Comparison of ENCODE assay signal across 15 cellular contexts in genomic region chr16:53781023-53781605, GRCh38.
DNase-seq lines count a peak whose midpoint lies in the region; ATAC-seq and TF ChIP-seq lines count a peak whose summit lies in the region.
"Had no signal": no experiment of that assay in that cellular context is flagged by ENCODE, and none has a peak within 500 bp of the region (broad histone marks: within the 10 kb centered on the region; RNA-seq: fewer than 3 reads in every experiment).

No MANE protein-coding gene starts in this region.

- H3K79me2 ChIP-seq in osteoblast (ENCODE audit: insufficient read depth, low read length) = peaks cover 74% of the 10 kb centered on the region

- peak overlapping the region; percentile 17 for H3K4me2 ChIP-seq in osteoblast (ENCODE audit: insufficient read depth, low read length)

- H3K36me3 Mint-ChIP-seq in naive thymus-derived CD4-positive, alpha-beta T cell = peaks cover 0 to 10% (median 4%) of the 10 kb centered on the region in 5 donors
- H3K36me3 Mint-ChIP-seq: activated CD8-positive, alpha-beta memory T cell treated with anti-CD3 and anti-CD28 coated beads, Interleukin-2, amount 10 ng/mL, durations not matched to agents 7 days and 5 days had no signal

- H3K4me3 ChIP-seq in osteoblast (ENCODE audit: insufficient read depth, low read length) = no peak overlapping the region
- no peak overlapping the region for H3K4me3 ChIP-seq in naive thymus-derived CD4-positive, alpha-beta T cell (ENCODE audit: low read length)
- H3K4me3 ChIP-seq: spleen, tibial nerve had no signal

- H4K20me1 ChIP-seq in osteoblast (ENCODE audit: insufficient read depth, low read length) = no peaks in the 10 kb centered on the region

- POLR2A ChIA-PET in naive thymus-derived CD4-positive, alpha-beta T cell (lab: Charles Lee) = no interaction called here

- DNase-seq in NCI-H2196 (lab: John Stamatoyannopoulos, UW; ENCODE audit: unreplicated experiment) = peak; percentile 16
- no peak for DNase-seq in NCI-H2196 treated with DMSO at 0.1 percent for 48 hours (lab: John Stamatoyannopoulos, UW; ENCODE audit: unreplicated experiment)
- peak; percentile 65 for DNase-seq in NCI-H69 (lab: John Stamatoyannopoulos, UW)
- peak; percentile 40 for DNase-seq in epithelial cell of prostate (ENCODE audit: low read depth, low spot score)
- DNase-seq in osteoblast (ENCODE audit: insufficient read length, low spot score, missing footprints) = no peak
- no peak for DNase-seq in NK-92 (lab: John Stamatoyannopoulos, UW; ENCODE audit: unreplicated experiment)
- no peak for DNase-seq in naive thymus-derived CD4-positive, alpha-beta T cell
- DNase-seq: activated CD8-positive, alpha-beta memory T cell treated with anti-CD3 and anti-CD28 coated beads, Interleukin-2, amount 10 ng/mL, durations not matched to agents 7 days and 5 days; activated naive CD4-positive, alpha-beta T cell treated with anti-CD3 and anti-CD28 coated beads, Interleukin-2, amount 10 ng/mL, durations not matched to agents 7 days and 5 days; mesendoderm; NCI-H1436 treated with DMSO at 0.1 percent for 48 hours; spleen had no signal

- no peaks in the 10 kb centered on the region for H3K27me3 Mint-ChIP-seq in naive thymus-derived CD4-positive, alpha-beta T cell
- H3K27me3 Mint-ChIP-seq: activated CD8-positive, alpha-beta memory T cell treated with anti-CD3 and anti-CD28 coated beads, Interleukin-2, amount 10 ng/mL, durations not matched to agents 7 days and 5 days; activated naive CD4-positive, alpha-beta T cell treated with anti-CD3 and anti-CD28 coated beads, Interleukin-2, amount 10 ng/mL, durations not matched to agents 7 days and 5 days; central memory CD8-positive, alpha-beta T cell had no signal

- H3K4me1 Mint-ChIP-seq in naive thymus-derived CD4-positive, alpha-beta T cell = peaks cover 5 to 68% (median 33%) of the 10 kb centered on the region in 7 donors
- H3K4me1 Mint-ChIP-seq: activated CD8-positive, alpha-beta memory T cell treated with anti-CD3 and anti-CD28 coated beads, Interleukin-2, amount 10 ng/mL, durations not matched to agents 7 days and 5 days; activated naive CD4-positive, alpha-beta T cell treated with anti-CD3 and anti-CD28 coated beads, Interleukin-2, amount 10 ng/mL, durations not matched to agents 7 days and 5 days had no signal

- no peak overlapping the region for H3K4me3 Mint-ChIP-seq in naive thymus-derived CD4-positive, alpha-beta T cell
- H3K4me3 Mint-ChIP-seq: activated CD8-positive, alpha-beta memory T cell treated with anti-CD3 and anti-CD28 coated beads, Interleukin-2, amount 10 ng/mL, durations not matched to agents 7 days and 5 days; activated naive CD4-positive, alpha-beta T cell treated with anti-CD3 and anti-CD28 coated beads, Interleukin-2, amount 10 ng/mL, durations not matched to agents 7 days and 5 days; central memory CD8-positive, alpha-beta T cell had no signal

- peaks cover 0 to 1% (median 0%) of the 10 kb centered on the region in 11 donors for H3K9me3 Mint-ChIP-seq in naive thymus-derived CD4-positive, alpha-beta T cell
- H3K9me3 Mint-ChIP-seq: activated naive CD4-positive, alpha-beta T cell treated with anti-CD3 and anti-CD28 coated beads, Interleukin-2, amount 10 ng/mL, durations not matched to agents 7 days and 5 days; central memory CD8-positive, alpha-beta T cell had no signal

- no peaks in the 10 kb centered on the region for H3K27me3 ChIP-seq in osteoblast (ENCODE audit: insufficient read depth, low read length)
- H3K27me3 ChIP-seq in naive thymus-derived CD4-positive, alpha-beta T cell (ENCODE audit: control insufficient read depth in 2 of 2, insufficient read depth in 2 of 2, low read length in 2 of 2) = no peaks in the 10 kb centered on the region
- H3K27me3 ChIP-seq: spleen, tibial nerve had no signal

- no peak overlapping the region for H3K27ac Mint-ChIP-seq in naive thymus-derived CD4-positive, alpha-beta T cell
- H3K27ac Mint-ChIP-seq: activated CD8-positive, alpha-beta memory T cell treated with anti-CD3 and anti-CD28 coated beads, Interleukin-2, amount 10 ng/mL, durations not matched to agents 7 days and 5 days; activated naive CD4-positive, alpha-beta T cell treated with anti-CD3 and anti-CD28 coated beads, Interleukin-2, amount 10 ng/mL, durations not matched to agents 7 days and 5 days had no signal

- H3K9me3 ChIP-seq in osteoblast (ENCODE audit: low read depth, low read length) = no peaks in the 10 kb centered on the region
- no peaks in the 10 kb centered on the region for H3K9me3 ChIP-seq in naive thymus-derived CD4-positive, alpha-beta T cell (ENCODE audit: control insufficient read depth in 2 of 3, low read length in 3 of 3)
- H3K9me3 ChIP-seq: spleen, tibial nerve had no signal

- no peak for ATAC-seq in GM18519 (IDR thresholded peaks at IDR 0.05; ENCODE audit: low FRiP score, unreplicated experiment)
- ATAC-seq in naive thymus-derived CD4-positive, alpha-beta T cell = no peak
- ATAC-seq: activated CD8-positive, alpha-beta memory T cell treated with anti-CD3 and anti-CD28 coated beads, Interleukin-2, amount 10 ng/mL, durations not matched to agents 7 days and 5 days had no signal

- no peak overlapping the region for H2AFZ ChIP-seq in osteoblast (ENCODE audit: low read length)

- no peaks in the 10 kb centered on the region for H3K36me3 ChIP-seq in osteoblast (ENCODE audit: insufficient read depth, low read length)
- no peaks in the 10 kb centered on the region for H3K36me3 ChIP-seq in naive thymus-derived CD4-positive, alpha-beta T cell (ENCODE audit: control insufficient read depth in 2 of 3, insufficient read depth in 3 of 3, low read length in 3 of 3)
- H3K36me3 ChIP-seq: spleen, tibial nerve had no signal

- intact Hi-C loops in naive thymus-derived CD4-positive, alpha-beta T cell (cut with micrococcal nuclease) = no loop called here

- peak overlapping the region; percentile 26 for H3K27ac ChIP-seq in epithelial cell of prostate
- H3K27ac ChIP-seq in osteoblast (ENCODE audit: low read depth, low read length) = no peak overlapping the region
- H3K27ac ChIP-seq in naive thymus-derived CD4-positive, alpha-beta T cell (ENCODE audit: low read depth, low read length) = no peak overlapping the region
- H3K27ac ChIP-seq: spleen, tibial nerve had no signal

- CTCF ChIA-PET in naive thymus-derived CD4-positive, alpha-beta T cell (lab: Charles Lee) = no interaction called here

- TF ChIP-seq CTCF in osteoblast (IDR thresholded peaks at IDR 0.05; ENCODE audit: extremely low read depth, low read depth, low read length) = no peak

- peaks cover 28% of the 10 kb centered on the region for H3K4me1 ChIP-seq in osteoblast (ENCODE audit: insufficient read depth, low read length)
- H3K4me1 ChIP-seq in naive thymus-derived CD4-positive, alpha-beta T cell (ENCODE audit: control insufficient read depth in 2 of 2, insufficient read depth in 2 of 2, low read length in 2 of 2) = no peaks in the 10 kb centered on the region

Comparison
In these comparisons a context has a peak if more than half of its experiments do, and no peak if none do; other contexts are left out.
1. DNase-seq: peak in NCI-H2196 (single experiment), NCI-H69 (single experiment) and epithelial cell of prostate (single experiment); none in NCI-H2196 treated with DMSO at 0.1 percent for 48 hours (single experiment), osteoblast (single experiment), NK-92 (single experiment) and naive thymus-derived CD4-positive, alpha-beta T cell (0 of 9).